In genomic region chr12:5043589-5044419, GRCh38 we compare ENCODE assay signal across 12 cellular contexts. TPM values are rescaled to one million over a fixed set of nuclear protein-coding genes. Genes with fewer than 3 reads are reported as not detected.
A peak's percentile ranks its signal among the peaks of the same experiment; 100 is the strongest.
DNase-seq lines count a peak whose midpoint lies in the region; ATAC-seq and TF ChIP-seq lines count a peak whose summit lies in the region.
"Had no signal": no experiment of that assay in that cellular context is flagged by ENCODE, and none has a peak within 500 bp of the region (broad histone marks: within the 10 kb centered on the region; RNA-seq: fewer than 3 reads in every experiment).

Gene KCNA5, plus strand, starts transcription at chr12:5043879. Its CDS starts 269 bp downstream, at chr12:5044148.

- H3K9ac ChIP-seq in IMR-90 (ENCODE audit: low read depth, low read length) (no peak within 1 kb of the TSS), iPS-18a (ENCODE audit: low read length) (no peak within 1 kb of the TSS), smooth muscle cell (ENCODE audit: low read depth) (no peak within 1 kb of the TSS)

- BruUV-seq in IMR-90 (replicated peaks; lab: Mats Ljungman, UMichigan) = no TSS peak

- TF ChIP-seq CTCF in IMR-90 (conservative IDR thresholded peaks at IDR 0.05; ENCODE audit: low read depth, low read length) = no peak
- no peak for TF ChIP-seq CTCF in smooth muscle cell (IDR thresholded peaks at IDR 0.05; ENCODE audit: borderline replicate concordance, insufficient read depth, poor library complexity, severe bottlenecking)
- TF ChIP-seq CTCF in GM13977 (IDR thresholded peaks at IDR 0.05; ENCODE audit: extremely low read depth, insufficient read depth, missing control alignments) = no peak

- H4K91ac ChIP-seq in IMR-90 (ENCODE audit: insufficient read depth, low read depth, low read length) = no peak within 1 kb of the TSS

- no peak within 1 kb of the TSS for H3K4me3 ChIP-seq in IMR-90 (ENCODE audit: insufficient read depth, low read depth, low read length)
- H3K4me3 ChIP-seq in iPS-18a (ENCODE audit: low read length) = peak within 1 kb of the TSS; percentile 60
- H3K4me3 ChIP-seq in smooth muscle cell = peak within 1 kb of the TSS; percentile 34
- H3K4me3 ChIP-seq: ovary had no signal

- H3K27me3 ChIP-seq in IMR-90 (ENCODE audit: control insufficient read depth, insufficient read depth, low read length) = peaks cover 75% of the 10 kb centered on the region
- H3K27me3 ChIP-seq in iPS-18a (ENCODE audit: control insufficient read depth, insufficient read depth, low read length) = peaks cover 75% of the 10 kb centered on the region
- peaks cover 86% of the 10 kb centered on the region for H3K27me3 ChIP-seq in smooth muscle cell (ENCODE audit: low read depth)
- H3K27me3 ChIP-seq: ovary had no signal

- CTCF ChIA-PET in IMR-90 (lab: Yijun Ruan, JAX) = no interaction called here

- H3K36me3 ChIP-seq in IMR-90 (ENCODE audit: control insufficient read depth, insufficient read depth, low read length) (no peaks in the 10 kb centered on the region), iPS-18a (ENCODE audit: control insufficient read depth, low read depth, low read length) (no peaks in the 10 kb centered on the region), smooth muscle cell (ENCODE audit: low read depth) (no peaks in the 10 kb centered on the region)
- H3K36me3 ChIP-seq: ovary had no signal

- H3K9me3 ChIP-seq in IMR-90 (ENCODE audit: control insufficient read depth, insufficient read depth, low read length) = no peaks in the 10 kb centered on the region
- H3K9me3 ChIP-seq in iPS-18a (ENCODE audit: control insufficient read depth, low read depth, low read length) = no peaks in the 10 kb centered on the region
- no peaks in the 10 kb centered on the region for H3K9me3 ChIP-seq in smooth muscle cell (replicated peaks; ENCODE audit: low read depth)
- H3K9me3 ChIP-seq: ovary had no signal

- POLR2A ChIA-PET in IMR-90 (lab: Charles Lee; ENCODE audit: unreplicated experiment) = no interaction called here

- no peak for TF ChIP-seq RAD21 in IMR-90 (IDR thresholded peaks at IDR 0.05; ENCODE audit: low read length)

- dilution Hi-C loops in IMR-90 (cut with HindIII; ENCODE audit: low sequenced_read_pairs, unreplicated experiment) = no loop called here

- no peak within 1 kb of the TSS for H2BK20ac ChIP-seq in IMR-90 (ENCODE audit: low read depth, low read length)

- no peak within 1 kb of the TSS for H4K5ac ChIP-seq in IMR-90 (ENCODE audit: low read depth, low read length)

- no peak within 1 kb of the TSS for H3K18ac ChIP-seq in IMR-90 (ENCODE audit: low read depth, low read length)

- no peaks in the 10 kb centered on the region for H3K79me1 ChIP-seq in IMR-90 (ENCODE audit: low read depth in 1 of 2, low read length in 2 of 2)

- 8% methylated on average over 23 of the region's 68 CpGs; no CpG with 5 or more reads in 1 of the 2 experiments for WGBS in IMR-90 (ENCODE audit: extremely low coverage in 2 of 2, insufficient read length in 1 of 2), 2 experiments
- WGBS in smooth muscle cell (ENCODE audit: low lambda C conversion rate) = 4% methylated on average over 54 of the region's 68 CpGs

- no peak within 1 kb of the TSS for H4K8ac ChIP-seq in IMR-90 (ENCODE audit: low read depth in 2 of 2, low read length in 2 of 2)

- H3K4me2 ChIP-seq in IMR-90 (ENCODE audit: low read depth, low read length) (no peak within 1 kb of the TSS), smooth muscle cell (peak within 1 kb of the TSS; percentile 78)

- H3K56ac ChIP-seq in IMR-90 (ENCODE audit: extremely low read depth, insufficient read depth, low read length) = no peak within 1 kb of the TSS

- H2BK5ac ChIP-seq in IMR-90 (ENCODE audit: low read depth, low read length, poor library complexity, severe bottlenecking) = no peak within 1 kb of the TSS

- H3K79me2 ChIP-seq in smooth muscle cell (ENCODE audit: low read depth) = no peaks in the 10 kb centered on the region

- H2AFZ ChIP-seq in IMR-90 (replicated peaks; ENCODE audit: low read length, poor library complexity) (peak within 1 kb of the TSS; percentile 39), smooth muscle cell (ENCODE audit: low read depth) (no peak within 1 kb of the TSS)

- in situ Hi-C loops in IMR-90 (cut with MboI; ENCODE audit: low sequenced_read_pairs) = no loop called here
- in situ Hi-C loops in GM13977 (cut with MboI; ENCODE audit: low pct_unique_long_range_greater_than_20kb, low sequenced_read_pairs, unreplicated experiment) = no loop called here

- no peaks in the 10 kb centered on the region for H3F3A ChIP-seq in smooth muscle cell (ENCODE audit: low read depth)

- H3K27ac ChIP-seq in IMR-90 (ENCODE audit: insufficient read depth, low read length) (no peak within 1 kb of the TSS), iPS-18a (ENCODE audit: low read length) (no peak within 1 kb of the TSS), smooth muscle cell (ENCODE audit: low read depth) (no peak within 1 kb of the TSS)
- H3K27ac ChIP-seq: ovary had no signal

- H2BK15ac ChIP-seq in IMR-90 (ENCODE audit: low read depth, low read length) = no peak within 1 kb of the TSS

- ATAC-seq in IMR-90 (ENCODE audit: low read depth) (no peak), GM18870 (IDR thresholded peaks at IDR 0.05; ENCODE audit: unreplicated experiment) (no peak), GM19035 (IDR thresholded peaks at IDR 0.05; ENCODE audit: unreplicated experiment) (no peak), HG03135 (IDR thresholded peaks at IDR 0.05; ENCODE audit: unreplicated experiment) (no peak)

- H2AK9ac ChIP-seq in IMR-90 (replicated peaks; ENCODE audit: low read depth, low read length, poor library complexity) = no peak within 1 kb of the TSS

- no peaks in the 10 kb centered on the region for H3K9me1 ChIP-seq in IMR-90 (ENCODE audit: insufficient read depth, low read length)

- no peak within 1 kb of the TSS for H2AK5ac ChIP-seq in IMR-90 (ENCODE audit: low read depth, low read length)

- TF ChIP-seq POLR2A in IMR-90 (IDR thresholded peaks at IDR 0.05; ENCODE audit: low read depth, low read length) = no peak

- intact Hi-C loops in IMR-90 (cut with micrococcal nuclease) = no loop called here

- H4K20me1 ChIP-seq in IMR-90 (ENCODE audit: insufficient read depth, low read length) = no peaks in the 10 kb centered on the region
- H4K20me1 ChIP-seq in smooth muscle cell (ENCODE audit: low read depth) = no peaks in the 10 kb centered on the region

- DNase-seq in IMR-90 (no peak), astrocyte of the hippocampus (ENCODE audit: low read depth, low spot score) (peak; percentile 18), smooth muscle cell (lab: John Stamatoyannopoulos, UW; ENCODE audit: unreplicated experiment) (no peak), GM13977 (ENCODE audit: low spot score) (no peak)
- DNase-seq: activated CD4-positive, alpha-beta T cell treated with anti-CD3 and anti-CD28 coated beads for 4 hours had no signal

- no peak within 1 kb of the TSS for H3K4ac ChIP-seq in IMR-90 (ENCODE audit: low read depth, low read length)

- H2BK120ac ChIP-seq in IMR-90 (ENCODE audit: low read depth, low read length) = no peak within 1 kb of the TSS

- H3K4me1 ChIP-seq in IMR-90 (ENCODE audit: control insufficient read depth, insufficient read depth, low read length) (no peaks in the 10 kb centered on the region), iPS-18a (ENCODE audit: control insufficient read depth, low read depth, low read length) (peaks cover 18% of the 10 kb centered on the region), smooth muscle cell (ENCODE audit: low read depth) (peaks cover 16% of the 10 kb centered on the region)

- H3K14ac ChIP-seq in IMR-90 (replicated peaks; ENCODE audit: low read depth, low read length) = no peak within 1 kb of the TSS

- no peak within 1 kb of the TSS for H3K23ac ChIP-seq in IMR-90 (ENCODE audit: low read depth, low read length)

TF ChIP-seq in IMR-90, 13 proteins besides CTCF, POLR2A, EP300 and RAD21:
- TF ChIP-seq BHLHE40 (IDR thresholded peaks at IDR 0.05; ENCODE audit: low read depth, low read length) = no peak
- no peak for TF ChIP-seq MAFK (IDR thresholded peaks at IDR 0.05; ENCODE audit: low read depth, low read length)
- no peak for TF ChIP-seq SMC3 (IDR thresholded peaks at IDR 0.05; ENCODE audit: low read depth, low read length)
- TF ChIP-seq NFE2L2 (IDR thresholded peaks at IDR 0.05; ENCODE audit: low read depth, low read length) = no peak
- TF ChIP-seq MAZ (IDR thresholded peaks at IDR 0.05; ENCODE audit: borderline replicate concordance, low read depth, low read length) = no peak
- no peak for TF ChIP-seq RCOR1 (IDR thresholded peaks at IDR 0.05; ENCODE audit: insufficient replicate concordance, low read length)
- TF ChIP-seq CEBPB (IDR thresholded peaks at IDR 0.05; ENCODE audit: low read depth, low read length) = no peak
- TF ChIP-seq FOS (IDR thresholded peaks at IDR 0.05; ENCODE audit: low read depth, low read length) = no peak
- TF ChIP-seq, protein P1, sequence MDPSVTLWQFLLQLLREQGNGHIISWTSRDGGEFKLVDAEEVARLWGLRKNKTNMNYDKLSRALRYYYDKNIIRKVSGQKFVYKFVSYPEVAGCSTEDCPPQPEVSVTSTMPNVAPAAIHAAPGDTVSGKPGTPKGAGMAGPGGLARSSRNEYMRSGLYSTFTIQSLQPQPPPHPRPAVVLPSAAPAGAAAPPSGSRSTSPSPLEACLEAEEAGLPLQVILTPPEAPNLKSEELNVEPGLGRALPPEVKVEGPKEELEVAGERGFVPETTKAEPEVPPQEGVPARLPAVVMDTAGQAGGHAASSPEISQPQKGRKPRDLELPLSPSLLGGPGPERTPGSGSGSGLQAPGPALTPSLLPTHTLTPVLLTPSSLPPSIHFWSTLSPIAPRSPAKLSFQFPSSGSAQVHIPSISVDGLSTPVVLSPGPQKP (IDR thresholded peaks at IDR 0.05; ENCODE audit: borderline replicate concordance, low read depth, low read length) = no peak
- no peak for TF ChIP-seq CHD1 (IDR thresholded peaks at IDR 0.05; ENCODE audit: low read depth, low read length)
- no peak for TF ChIP-seq RFX5 (IDR thresholded peaks at IDR 0.05; ENCODE audit: low read depth, low read length)
- TF ChIP-seq, protein P2, sequence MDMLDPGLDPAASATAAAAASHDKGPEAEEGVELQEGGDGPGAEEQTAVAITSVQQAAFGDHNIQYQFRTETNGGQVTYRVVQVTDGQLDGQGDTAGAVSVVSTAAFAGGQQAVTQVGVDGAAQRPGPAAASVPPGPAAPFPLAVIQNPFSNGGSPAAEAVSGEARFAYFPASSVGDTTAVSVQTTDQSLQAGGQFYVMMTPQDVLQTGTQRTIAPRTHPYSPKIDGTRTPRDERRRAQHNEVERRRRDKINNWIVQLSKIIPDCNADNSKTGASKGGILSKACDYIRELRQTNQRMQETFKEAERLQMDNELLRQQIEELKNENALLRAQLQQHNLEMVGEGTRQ (IDR thresholded peaks at IDR 0.05; ENCODE audit: low read depth, low read length) = no peak
- no peak for TF ChIP-seq MXI1 (IDR thresholded peaks at IDR 0.05; ENCODE audit: borderline replicate concordance, low read depth, low read length)
TF ChIP-seq in IMR-90: peak in this region for 0.

RNA-seq across cellular contexts. Expression of gene KCNA5, which starts in this region (rescaled TPM):
- not detected in 2 replicates for total RNA-seq in IMR-90 (2012; rRNA removed)
- polyA plus RNA-seq in IMR-90 (2012; rRNA removed) = not detected in 2 replicates
- polyA plus RNA-seq in IMR-90 (2012; cell fraction: cytosol; rRNA removed) = not detected in 2 replicates
- polyA plus RNA-seq in IMR-90 (2012; cell fraction: nucleus; rRNA removed; ENCODE audit: low replicate concordance) = not detected in 2 replicates
- total RNA-seq in smooth muscle cell = not detected in 2 replicates
- not detected in 2 replicates for polyA plus RNA-seq in smooth muscle cell
- total RNA-seq: RPMI7951 had no signal
- polyA plus RNA-seq: IgD-negative memory B cell had no signal
